14 cellular contexts compared by ENCODE assay signal in the genomic region with DNA sequence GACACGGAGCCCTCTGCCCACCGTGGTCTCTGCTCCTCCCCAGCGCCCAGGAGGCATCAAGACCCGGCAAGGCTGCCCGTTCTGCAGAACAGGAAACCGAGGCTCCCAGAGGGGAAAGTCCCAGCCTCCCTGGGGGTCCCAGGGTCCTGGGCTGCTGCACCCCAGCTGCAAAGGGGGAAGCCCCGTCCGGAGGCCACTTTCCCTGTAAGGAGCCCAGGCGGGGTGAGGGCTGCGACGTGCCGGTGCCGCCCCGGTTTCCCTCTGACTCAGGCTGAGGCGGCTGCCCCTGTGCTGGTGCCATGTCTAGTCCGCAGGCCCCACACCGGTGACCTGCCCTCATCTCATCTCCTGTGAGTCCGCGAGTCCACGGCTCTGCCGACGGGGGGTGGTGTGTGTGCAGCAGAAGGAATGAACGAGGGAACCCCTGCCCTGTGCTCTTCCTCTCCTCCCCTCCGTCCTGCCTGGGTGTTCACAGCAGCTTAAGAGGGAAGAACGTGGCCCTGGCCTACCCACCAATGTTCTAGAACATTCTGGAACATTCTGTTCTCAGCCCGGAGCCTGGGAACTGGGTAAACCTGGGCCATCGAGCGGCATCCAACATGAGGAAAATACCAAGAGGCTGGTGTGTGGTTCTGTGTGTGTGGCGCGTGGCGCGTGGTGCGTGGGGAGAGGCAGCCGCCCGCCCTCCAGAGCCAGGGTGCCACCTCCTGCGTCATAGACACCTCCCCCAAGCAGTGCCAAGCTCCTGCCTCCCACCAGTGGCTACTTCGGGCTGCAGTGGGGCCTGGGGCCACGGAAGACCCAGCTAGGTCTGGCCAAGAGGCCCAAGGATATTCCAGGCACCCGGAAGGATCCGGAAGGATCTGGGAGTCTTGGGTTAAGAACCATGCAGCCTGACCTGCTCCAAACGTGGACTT. TPM values are rescaled to one million over a fixed set of nuclear protein-coding genes. Genes with fewer than 3 reads are reported as not detected.
DNase-seq lines count a peak whose midpoint lies in the region; ATAC-seq lines count a peak whose summit lies in the region.
"Had no signal": no experiment of that assay in that cellular context is flagged by ENCODE, and none has a peak within 500 bp of the region (broad histone marks: within the 10 kb centered on the region; RNA-seq: fewer than 3 reads in every experiment).

No MANE protein-coding gene starts in this region.

- ATAC-seq in GM21360 (IDR thresholded peaks at IDR 0.05; ENCODE audit: unreplicated experiment) = peak; percentile 28
- peak; percentile 46 for ATAC-seq in activated T-helper 17 cell treated with anti-CD3 and anti-CD28 coated beads, Interleukin-2, amount 50 U/mL, for 72 hours (replicated peaks)
- peak; percentile 79 to 88 for ATAC-seq in stimulated activated naive B cell treated with anti-CD40 and anti-IgM and Interleukin-4, amounts not matched to agents 10 μg/mL and 1 μg/mL and 100 μg/mL, for 72 hours (replicated peaks)

- peak overlapping the region; percentile 52 for H3K27ac Mint-ChIP-seq in T-helper 2 cell treated with Interferon-gamma antibody and Interleukin-4, amounts not matched to agents 5 μg/mL and 100 μg/mL, for 36 hours
- H3K27ac Mint-ChIP-seq in activated T-helper 17 cell treated with anti-CD3 and anti-CD28 coated beads, Interleukin-2, amount 50 U/mL, for 72 hours = no peak overlapping the region
- peak overlapping the region; percentile 98 for H3K27ac Mint-ChIP-seq in stimulated activated naive B cell treated with anti-CD40 and anti-IgM and Interleukin-4, amounts not matched to agents 10 μg/mL and 1 μg/mL and 100 μg/mL, for 72 hours
- H3K27ac Mint-ChIP-seq: activated naive CD4-positive, alpha-beta T cell treated with anti-CD3 and anti-CD28 coated beads for 36 hours; CD14-positive monocyte had no signal

- no peak for DNase-seq in T-helper 2 cell treated with Interferon-gamma antibody and Interleukin-4, amounts not matched to agents 5 μg/mL and 100 μg/mL, for 36 hours (ENCODE audit: low spot score)
- DNase-seq in T-helper 2 cell = no peak
- DNase-seq in stimulated activated naive B cell treated with anti-CD40 and anti-IgM and Interleukin-4, amounts not matched to agents 10 μg/mL and 1 μg/mL and 100 μg/mL, for 72 hours = peak; percentile 93
- DNase-seq in inferior parietal cortex (ENCODE audit: extremely low spot score) = no peak
- DNase-seq in NCI-H2029 treated with DMSO at 0.1 percent for 48 hours (lab: John Stamatoyannopoulos, UW) = no peak
- DNase-seq in activated naive CD4-positive, alpha-beta T cell treated with Interleukin-2 at 50 U/mL for 16 hours = no peak
- DNase-seq: activated naive CD4-positive, alpha-beta T cell treated with anti-CD3 and anti-CD28 coated beads for 36 hours; DMS53; KG1; NCI-H1436 treated with DMSO at 0.1 percent for 48 hours had no signal

- H3K27me3 Mint-ChIP-seq in T-helper 2 cell treated with Interferon-gamma antibody and Interleukin-4, amounts not matched to agents 5 μg/mL and 100 μg/mL, for 36 hours (ENCODE audit: low read depth) = peaks cover 2% of the 10 kb centered on the region
- no peaks in the 10 kb centered on the region for H3K27me3 Mint-ChIP-seq in activated T-helper 17 cell treated with anti-CD3 and anti-CD28 coated beads, Interleukin-2, amount 50 U/mL, for 72 hours
- H3K27me3 Mint-ChIP-seq in stimulated activated naive B cell treated with anti-CD40 and anti-IgM and Interleukin-4, amounts not matched to agents 10 μg/mL and 1 μg/mL and 100 μg/mL, for 72 hours = no peaks in the 10 kb centered on the region

- H3K36me3 Mint-ChIP-seq in T-helper 2 cell treated with Interferon-gamma antibody and Interleukin-4, amounts not matched to agents 5 μg/mL and 100 μg/mL, for 36 hours (ENCODE audit: low read depth) = no peaks in the 10 kb centered on the region
- no peaks in the 10 kb centered on the region for H3K36me3 Mint-ChIP-seq in activated T-helper 17 cell treated with anti-CD3 and anti-CD28 coated beads, Interleukin-2, amount 50 U/mL, for 72 hours (ENCODE audit: low read depth)
- peaks cover 5 to 9% of the 10 kb centered on the region in 2 donors for H3K36me3 Mint-ChIP-seq in stimulated activated naive B cell treated with anti-CD40 and anti-IgM and Interleukin-4, amounts not matched to agents 10 μg/mL and 1 μg/mL and 100 μg/mL, for 72 hours
- H3K36me3 Mint-ChIP-seq: CD14-positive monocyte had no signal

- no peaks in the 10 kb centered on the region for H3K9me3 Mint-ChIP-seq in T-helper 2 cell treated with Interferon-gamma antibody and Interleukin-4, amounts not matched to agents 5 μg/mL and 100 μg/mL, for 36 hours
- no peaks in the 10 kb centered on the region for H3K9me3 Mint-ChIP-seq in activated T-helper 17 cell treated with anti-CD3 and anti-CD28 coated beads, Interleukin-2, amount 50 U/mL, for 72 hours
- H3K9me3 Mint-ChIP-seq in stimulated activated naive B cell treated with anti-CD40 and anti-IgM and Interleukin-4, amounts not matched to agents 10 μg/mL and 1 μg/mL and 100 μg/mL, for 72 hours = peaks cover 9 to 13% of the 10 kb centered on the region in 2 donors
- H3K9me3 Mint-ChIP-seq: activated naive CD4-positive, alpha-beta T cell treated with anti-CD3 and anti-CD28 coated beads for 36 hours had no signal

- no peak overlapping the region for H3K4me3 Mint-ChIP-seq in T-helper 2 cell treated with Interferon-gamma antibody and Interleukin-4, amounts not matched to agents 5 μg/mL and 100 μg/mL, for 36 hours
- H3K4me3 Mint-ChIP-seq in activated T-helper 17 cell treated with anti-CD3 and anti-CD28 coated beads, Interleukin-2, amount 50 U/mL, for 72 hours = no peak overlapping the region
- peak overlapping the region; percentile 62 to 67 for H3K4me3 Mint-ChIP-seq in stimulated activated naive B cell treated with anti-CD40 and anti-IgM and Interleukin-4, amounts not matched to agents 10 μg/mL and 1 μg/mL and 100 μg/mL, for 72 hours
- H3K4me3 Mint-ChIP-seq: activated naive CD4-positive, alpha-beta T cell treated with anti-CD3 and anti-CD28 coated beads for 36 hours had no signal

- H3K4me1 Mint-ChIP-seq in T-helper 2 cell treated with Interferon-gamma antibody and Interleukin-4, amounts not matched to agents 5 μg/mL and 100 μg/mL, for 36 hours (ENCODE audit: low read depth) = peaks cover 2% of the 10 kb centered on the region
- H3K4me1 Mint-ChIP-seq in activated T-helper 17 cell treated with anti-CD3 and anti-CD28 coated beads, Interleukin-2, amount 50 U/mL, for 72 hours = no peaks in the 10 kb centered on the region
- H3K4me1 Mint-ChIP-seq in stimulated activated naive B cell treated with anti-CD40 and anti-IgM and Interleukin-4, amounts not matched to agents 10 μg/mL and 1 μg/mL and 100 μg/mL, for 72 hours = peaks cover 67 to 69% of the 10 kb centered on the region in 2 donors

RNA-seq across cellular contexts. Expression of a gene that starts 7.0 kb away (rescaled TPM):
- under 1 TPM in 1 of 2 donors, not detected in 1; 0.19 TPM for total RNA-seq in activated T-helper 17 cell treated with anti-CD3 and anti-CD28 coated beads, Interleukin-2, amount 50 U/mL, for 72 hours
- total RNA-seq: activated naive CD4-positive, alpha-beta T cell treated with anti-CD3 and anti-CD28 coated beads for 36 hours; NCI-H460 had no signal

Comparison
In these comparisons a context has a peak if more than half of its experiments do, and no peak if none do; other contexts are left out.
1. H3K4me3 Mint-ChIP-seq: peak in stimulated activated naive B cell treated with anti-CD40 and anti-IgM and Interleukin-4, amounts not matched to agents 10 μg/mL and 1 μg/mL and 100 μg/mL, for 72 hours (2 of 2); none in T-helper 2 cell treated with Interferon-gamma antibody and Interleukin-4, amounts not matched to agents 5 μg/mL and 100 μg/mL, for 36 hours (single experiment) and activated T-helper 17 cell treated with anti-CD3 and anti-CD28 coated beads, Interleukin-2, amount 50 U/mL, for 72 hours (single experiment).
2. ATAC-seq: peak in every context shown above with its lines; median percentile 84 in stimulated activated naive B cell treated with anti-CD40 and anti-IgM and Interleukin-4, amounts not matched to agents 10 μg/mL and 1 μg/mL and 100 μg/mL, for 72 hours; 46 in activated T-helper 17 cell treated with anti-CD3 and anti-CD28 coated beads, Interleukin-2, amount 50 U/mL, for 72 hours; 28 in GM21360.